Comparison of ENCODE assay signal across 16 cellular contexts in genomic region chr5:107224272-107224671, GRCh38.
DNase-seq lines count a peak whose midpoint lies in the region; ATAC-seq lines count a peak whose summit lies in the region.
"Had no signal": no experiment of that assay in that cellular context is flagged by ENCODE, and none has a peak within 500 bp of the region (broad histone marks: within the 10 kb centered on the region; RNA-seq: fewer than 3 reads in every experiment).

No MANE protein-coding gene starts in this region.

- DNase-seq in left ventricle myocardium superior, result no peak
- DNase-seq in right cardiac atrium, result no peak
- peak; percentile 53 for DNase-seq in NCI-H69 (lab: John Stamatoyannopoulos, UW)
- peak; percentile 37 for DNase-seq in iris pigment epithelial cell (ENCODE audit: low read depth)
- no peak for DNase-seq in SIG-M5 treated with dmso at 0.1 percent for 504 hours (lab: John Stamatoyannopoulos, UW; ENCODE audit: unreplicated experiment)
- no peak for DNase-seq in activated naive CD4-positive, alpha-beta T cell treated with anti-CD3 and anti-CD28 coated beads for 36 hours
- DNase-seq in CD4-positive, alpha-beta memory T cell, result no peak
- DNase-seq: BE2C; CD8-positive, alpha-beta T cell; COR-L47; DND-41; GDM1; H7 had no signal

- H3K36me3 ChIP-seq in CD4-positive, alpha-beta memory T cell (ENCODE audit: insufficient read depth, low read length), result no peaks in the 10 kb centered on the region
- H3K36me3 ChIP-seq: BE2C had no signal

- no peaks in the 10 kb centered on the region for H3K4me1 ChIP-seq in right cardiac atrium (ENCODE audit: control insufficient read depth, insufficient read depth, low read length)
- no peaks in the 10 kb centered on the region for H3K4me1 ChIP-seq in CD4-positive, alpha-beta memory T cell (ENCODE audit: insufficient read depth, low read length)
- H3K4me1 ChIP-seq: BE2C had no signal

- no peak overlapping the region for H3K27ac Mint-ChIP-seq in activated naive CD4-positive, alpha-beta T cell treated with anti-CD3 and anti-CD28 coated beads for 36 hours
- no peak overlapping the region for H3K27ac Mint-ChIP-seq in CD4-positive, alpha-beta memory T cell
- H3K27ac Mint-ChIP-seq: CD8-positive, alpha-beta T cell; GM23338 had no signal

- H3K27me3 Mint-ChIP-seq in activated naive CD4-positive, alpha-beta T cell treated with anti-CD3 and anti-CD28 coated beads for 36 hours (ENCODE audit: low read depth), result peaks cover 3% of the 10 kb centered on the region
- H3K27me3 Mint-ChIP-seq in CD4-positive, alpha-beta memory T cell, result peaks cover 0 to 4% of the 10 kb centered on the region in 2 donors

- POLR2A ChIA-PET in CD4-positive, alpha-beta memory T cell (lab: Charles Lee; ENCODE audit: partially characterized antibody), result no interaction called here

- no peak overlapping the region for H3K4me3 ChIP-seq in right cardiac atrium (ENCODE audit: low read length)
- no peak overlapping the region for H3K4me3 ChIP-seq in CD4-positive, alpha-beta memory T cell (ENCODE audit: low read length in 2 of 2)
- H3K4me3 ChIP-seq: A549, GM23338 had no signal

- CTCF ChIA-PET in activated naive CD4-positive, alpha-beta T cell treated with anti-CD3 and anti-CD28 coated beads for 36 hours (lab: Charles Lee), result no interaction called here
- CTCF ChIA-PET in CD4-positive, alpha-beta memory T cell (lab: Charles Lee; ENCODE audit: partially characterized antibody), result interaction anchor here (1.0 kb wide), 1 partner anchor 10 kb away, joined by 3 read pairs; no protein-coding TSS in a partner anchor

- peaks cover 2% of the 10 kb centered on the region for H3K9me3 ChIP-seq in right cardiac atrium (ENCODE audit: control insufficient read depth, low read length)
- H3K9me3 ChIP-seq in CD4-positive, alpha-beta memory T cell (ENCODE audit: control insufficient read depth in 1 of 2, low read length in 2 of 2), result peaks cover 0 to 3% of the 10 kb centered on the region in 2 donors
- H3K9me3 ChIP-seq: A549, BE2C had no signal

- 61% methylated on average over 1 of the region's 1 CpG for WGBS in right cardiac atrium

- no peaks in the 10 kb centered on the region for H3K4me1 Mint-ChIP-seq in activated naive CD4-positive, alpha-beta T cell treated with anti-CD3 and anti-CD28 coated beads for 36 hours (ENCODE audit: low read depth)
- no peaks in the 10 kb centered on the region for H3K4me1 Mint-ChIP-seq in CD4-positive, alpha-beta memory T cell
- H3K4me1 Mint-ChIP-seq: GM23338 had no signal

- no peaks in the 10 kb centered on the region for H3K9me3 Mint-ChIP-seq in activated naive CD4-positive, alpha-beta T cell treated with anti-CD3 and anti-CD28 coated beads for 36 hours
- peaks cover 0 to 7% (median 0%) of the 10 kb centered on the region in 8 donors for H3K9me3 Mint-ChIP-seq in CD4-positive, alpha-beta memory T cell
- H3K9me3 Mint-ChIP-seq: GM23338 had no signal

- intact Hi-C loops in left ventricle myocardium superior (cut with micrococcal nuclease), result no loop called here
- intact Hi-C loops in right cardiac atrium (cut with DNase I), result no loop called here
- intact Hi-C loops in activated naive CD4-positive, alpha-beta T cell treated with anti-CD3 and anti-CD28 coated beads for 36 hours (cut with micrococcal nuclease), result no loop called here
- intact Hi-C loops in CD4-positive, alpha-beta memory T cell (cut with micrococcal nuclease), result no loop called here

- no peak overlapping the region for H3K4me3 Mint-ChIP-seq in activated naive CD4-positive, alpha-beta T cell treated with anti-CD3 and anti-CD28 coated beads for 36 hours
- H3K4me3 Mint-ChIP-seq in CD4-positive, alpha-beta memory T cell, result no peak overlapping the region
- H3K4me3 Mint-ChIP-seq: CD8-positive, alpha-beta T cell; GM23338 had no signal

- peak; percentile 75 for ATAC-seq in left ventricle myocardium superior
- ATAC-seq in right cardiac atrium, result no peak
- ATAC-seq: A549; CD8-positive, alpha-beta T cell; GM23338 had no signal

- no peak overlapping the region for H3K27ac ChIP-seq in right cardiac atrium (ENCODE audit: low read length)
- H3K27ac ChIP-seq in CD4-positive, alpha-beta memory T cell (ENCODE audit: low read depth, low read length), result no peak overlapping the region
- H3K27ac ChIP-seq: A549, C4-2B had no signal

- no peaks in the 10 kb centered on the region for H3K27me3 ChIP-seq in right cardiac atrium (ENCODE audit: control insufficient read depth, insufficient read depth)
- H3K27me3 ChIP-seq in CD4-positive, alpha-beta memory T cell (ENCODE audit: insufficient read depth, low read length), result no peaks in the 10 kb centered on the region
- H3K27me3 ChIP-seq: BE2C had no signal

- no peaks in the 10 kb centered on the region for H3K36me3 Mint-ChIP-seq in activated naive CD4-positive, alpha-beta T cell treated with anti-CD3 and anti-CD28 coated beads for 36 hours (ENCODE audit: low read depth)
- H3K36me3 Mint-ChIP-seq in CD4-positive, alpha-beta memory T cell, result no peaks in the 10 kb centered on the region
- H3K36me3 Mint-ChIP-seq: CD8-positive, alpha-beta T cell had no signal

Comparison
In these comparisons a context has a peak if more than half of its experiments do, and no peak if none do; other contexts are left out.
1. DNase-seq: peak in NCI-H69 (single experiment) and iris pigment epithelial cell (single experiment); none in left ventricle myocardium superior (single experiment), right cardiac atrium (0 of 3), SIG-M5 treated with dmso at 0.1 percent for 504 hours (single experiment), activated naive CD4-positive, alpha-beta T cell treated with anti-CD3 and anti-CD28 coated beads for 36 hours (single experiment) and CD4-positive, alpha-beta memory T cell (0 of 5).